ENCODE assay signal across 16 cellular contexts in genomic region chr16:75121949-75122568, GRCh38. TPM values are rescaled to one million over a fixed set of nuclear protein-coding genes. Genes with fewer than 3 reads are reported as not detected.
DNase-seq lines count a peak whose midpoint lies in the region; ATAC-seq, FAIRE-seq and TF ChIP-seq lines count a peak whose summit lies in the region.
"Had no signal": no experiment of that assay in that cellular context is flagged by ENCODE, and none has a peak within 500 bp of the region (broad histone marks: within the 10 kb centered on the region; RNA-seq: fewer than 3 reads in every experiment).

No MANE protein-coding gene starts in this region.

- 80% methylated on average over 6 of the region's 6 CpGs for WGBS in GM12878 (ENCODE audit: insufficient coverage, insufficient replicate concordance, low lambda C conversion rate, missing lambda C conversion rate)
- whole genome bisulfite sequencing in mesendoderm (ENCODE audit: extremely low coverage, insufficient coverage, low lambda C conversion rate) = no CpG with 5 or more reads among the region's 6 CpGs

- no peak for TF ChIP-seq CTCF in HEK293 (tag by site-specific recombination; IDR thresholded peaks at IDR 0.05)
- TF ChIP-seq CTCF in GM12878 (IDR thresholded peaks at IDR 0.05 in 2 of 3, conservative IDR thresholded peaks at IDR 0.05 in 1 of 3; ENCODE audit: control insufficient read depth in 2 of 3, extremely low read depth in 1 of 3, insufficient read depth in 1 of 3, low read depth in 3 of 3, low read length in 3 of 3) = no peak

- H3K79me2 ChIP-seq in GM12878 (ENCODE audit: control insufficient read depth, insufficient read depth, low read length) = no peaks in the 10 kb centered on the region
- no peaks in the 10 kb centered on the region for H3K79me2 ChIP-seq in mesendoderm (ENCODE audit: control insufficient read depth, insufficient read depth, low read length)

- H2AK5ac ChIP-seq in mesendoderm (ENCODE audit: low read length) = no peak overlapping the region

- H2BK120ac ChIP-seq in mesendoderm (ENCODE audit: low read depth, low read length) = no peak overlapping the region

- H3K4me1 ChIP-seq in HEK293 (ENCODE audit: control insufficient read depth, insufficient read depth, low read length) = no peaks in the 10 kb centered on the region
- H3K4me1 ChIP-seq in GM12878 (ENCODE audit: control insufficient read depth, insufficient read depth, low read length) = no peaks in the 10 kb centered on the region
- H3K4me1 ChIP-seq in mesendoderm (ENCODE audit: control insufficient read depth, low read depth, low read length) = peaks cover 5% of the 10 kb centered on the region

- POLR2A ChIA-PET in HEK293 (lab: Yijun Ruan, JAX) = no interaction called here
- POLR2A ChIA-PET in GM12878 (lab: Charles Lee) = no interaction called here

- intact Hi-C loops in GM12878 (cut with micrococcal nuclease; ENCODE audit: unreplicated experiment) = no loop called here

- H3K4ac ChIP-seq in mesendoderm (ENCODE audit: low read depth, low read length) = no peak overlapping the region

- ATAC-seq in GM12878 (no peak), GM21529 (IDR thresholded peaks at IDR 0.05; ENCODE audit: unreplicated experiment) (no peak), GM18870 (IDR thresholded peaks at IDR 0.05; ENCODE audit: unreplicated experiment) (no peak)
- ATAC-seq in stimulated activated effector memory CD8-positive, alpha-beta T cell treated with anti-CD3 and anti-CD28 coated beads, Interleukin-12 subunit alpha, Interleukin-12 subunit beta, amount 100 ng/mL, for 72 hours = no peak

- no peak overlapping the region for H3K23ac ChIP-seq in mesendoderm (ENCODE audit: low read length)

- H3K4me1 Mint-ChIP-seq in stimulated activated effector memory CD8-positive, alpha-beta T cell treated with anti-CD3 and anti-CD28 coated beads, Interleukin-12 subunit alpha, Interleukin-12 subunit beta, amount 100 ng/mL, for 72 hours = no peaks in the 10 kb centered on the region
- H3K4me1 Mint-ChIP-seq: B cell had no signal

- TF ChIP-seq EP300 in GM12878 (IDR thresholded peaks at IDR 0.05; ENCODE audit: borderline replicate concordance in 1 of 2, control insufficient read depth in 1 of 2, low read depth in 2 of 2, low read length in 2 of 2) = no peak

- H3K36me3 Mint-ChIP-seq in stimulated activated effector memory CD8-positive, alpha-beta T cell treated with anti-CD3 and anti-CD28 coated beads, Interleukin-12 subunit alpha, Interleukin-12 subunit beta, amount 100 ng/mL, for 72 hours = no peaks in the 10 kb centered on the region

- DNase-seq in GM12878 (ENCODE audit: low read depth, low spot score) (no peak), erythroblast (lab: John Stamatoyannopoulos, UW) (peak; percentile 36 to 46), mesendoderm (no peak)
- no peak for DNase-seq in stimulated activated effector memory CD8-positive, alpha-beta T cell treated with anti-CD3 and anti-CD28 coated beads, Interleukin-12 subunit alpha, Interleukin-12 subunit beta, amount 100 ng/mL, for 72 hours (ENCODE audit: low spot score in 2 of 2)
- DNase-seq: C1 segment of cervical spinal cord; Calu3; CD4-positive, alpha-beta T cell; DMS153; IMR-90 had no signal

- no peak overlapping the region for H3K27ac Mint-ChIP-seq in stimulated activated effector memory CD8-positive, alpha-beta T cell treated with anti-CD3 and anti-CD28 coated beads, Interleukin-12 subunit alpha, Interleukin-12 subunit beta, amount 100 ng/mL, for 72 hours
- H3K27ac Mint-ChIP-seq: B cell; CD4-positive, alpha-beta T cell had no signal

- TF ChIP-seq POLR2A in GM12878 (IDR thresholded peaks at IDR 0.05; ENCODE audit: low read depth, low read length) = no peak
- TF ChIP-seq POLR2A in erythroblast (IDR thresholded peaks at IDR 0.05; ENCODE audit: low read length) = no peak

- no peaks in the 10 kb centered on the region for H3K9me3 ChIP-seq in HEK293 (ENCODE audit: control insufficient read depth, insufficient read depth, low read depth, low read length)
- H3K9me3 ChIP-seq in GM12878 (replicated peaks; ENCODE audit: control insufficient read depth, insufficient read depth, low read length) = peaks cover 3% of the 10 kb centered on the region; the same call in 2 of the 3 replicates

- peaks cover 4% of the 10 kb centered on the region for H3K9me3 Mint-ChIP-seq in stimulated activated effector memory CD8-positive, alpha-beta T cell treated with anti-CD3 and anti-CD28 coated beads, Interleukin-12 subunit alpha, Interleukin-12 subunit beta, amount 100 ng/mL, for 72 hours

- H2AFZ ChIP-seq in GM12878 (ENCODE audit: control insufficient read depth, low read depth, low read length) = no peak overlapping the region

- CTCF ChIA-PET in HEK293 (lab: Yijun Ruan, JAX) = interaction anchor here (1.9 to 2.1 kb wide), 2 partner anchors 11 to 259 kb away, joined by 5 to 14 read pairs; no protein-coding TSS in a partner anchor
- CTCF ChIA-PET in GM12878 (lab: Yijun Ruan, JAX) = interaction anchor here (0.9 to 4.6 kb wide), 2 partner anchors 11 to 259 kb away, joined by 4 to 23 read pairs; no protein-coding TSS in a partner anchor

- TF ChIP-seq RAD21 in GM12878 (IDR thresholded peaks at IDR 0.05; ENCODE audit: insufficient read depth, low read depth, low read length) = no peak

- no peak overlapping the region for H2BK5ac ChIP-seq in mesendoderm (ENCODE audit: low read length)

- H3K18ac ChIP-seq in mesendoderm (ENCODE audit: low read length) = no peak overlapping the region

- no peak overlapping the region for H2BK15ac ChIP-seq in mesendoderm (replicated peaks; ENCODE audit: low read depth)

- no peaks in the 10 kb centered on the region for H4K20me1 ChIP-seq in GM12878 (ENCODE audit: control insufficient read depth, insufficient read depth)

- no peak overlapping the region for H4K5ac ChIP-seq in mesendoderm (ENCODE audit: low read length)

- H3K4me3 ChIP-seq in HEK293 (ENCODE audit: low read depth, low read length) = no peak overlapping the region
- H3K4me3 ChIP-seq in GM12878 = no peak overlapping the region
- peak overlapping the region; percentile 23 for H3K4me3 ChIP-seq in mesendoderm (ENCODE audit: low read length)

- RAD21 ChIA-PET in GM12878 (lab: Charles Lee; ENCODE audit: unreplicated experiment) = interaction anchor here (1.4 kb wide), 1 partner anchor 11 kb away, joined by 5 read pairs; no protein-coding TSS in a partner anchor

- no peak for FAIRE-seq in GM12878 (lab: Jason Lieb, UNC)
- FAIRE-seq: A204.1, GM19239 had no signal

- SMC1A ChIA-PET in GM12878 (lab: Charles Lee; ENCODE audit: uncharacterized antibody, unreplicated experiment) = interaction anchor here (1.7 kb wide), 1 partner anchor 10 kb away, joined by 5 read pairs; no protein-coding TSS in a partner anchor

- no peaks in the 10 kb centered on the region for H3K79me1 ChIP-seq in mesendoderm (ENCODE audit: low read length)

- in situ Hi-C loops in GM12878 (cut with MboI) = no loop called here

- no peak overlapping the region for H3K4me2 ChIP-seq in GM12878 (ENCODE audit: control insufficient read depth, insufficient read depth)
- no peak overlapping the region for H3K4me2 ChIP-seq in mesendoderm (ENCODE audit: low read length)
- H3K4me2 ChIP-seq: KMS-11 had no signal

- no peak overlapping the region for H3K9ac ChIP-seq in GM12878 (ENCODE audit: control insufficient read depth, insufficient read depth, low read length)
- no peak overlapping the region for H3K9ac ChIP-seq in mesendoderm (ENCODE audit: low read length)
- H3K9ac ChIP-seq: KMS-11 had no signal

- H4K8ac ChIP-seq in mesendoderm (ENCODE audit: low read depth, low read length) = no peak overlapping the region

- H3K4me3 Mint-ChIP-seq in stimulated activated effector memory CD8-positive, alpha-beta T cell treated with anti-CD3 and anti-CD28 coated beads, Interleukin-12 subunit alpha, Interleukin-12 subunit beta, amount 100 ng/mL, for 72 hours = no peak overlapping the region
- H3K4me3 Mint-ChIP-seq: B cell; CD4-positive, alpha-beta T cell had no signal

- no TSS peak for BruUV-seq in GM12878 (replicated peaks; lab: Mats Ljungman, UMichigan)

- H3K36me3 ChIP-seq in HEK293 (ENCODE audit: control insufficient read depth in 2 of 2, insufficient read depth in 1 of 2, low read length in 2 of 2) = no peaks in the 10 kb centered on the region
- H3K36me3 ChIP-seq in GM12878 (ENCODE audit: control insufficient read depth in 2 of 2, insufficient read depth in 2 of 2, low read length in 1 of 2) = no peaks in the 10 kb centered on the region
- H3K36me3 ChIP-seq in mesendoderm (ENCODE audit: control insufficient read depth, insufficient read depth, low read length) = no peaks in the 10 kb centered on the region

- H3K56ac ChIP-seq in mesendoderm (ENCODE audit: low read length) = no peak overlapping the region

- H3K27me3 ChIP-seq in GM12878 (replicated peaks in 1 of 2; ENCODE audit: control insufficient read depth in 2 of 2, insufficient read depth in 2 of 2, low read length in 1 of 2) (no peaks in the 10 kb centered on the region), mesendoderm (ENCODE audit: insufficient read depth, low read length, poor library complexity) (no peaks in the 10 kb centered on the region)

- H3K27ac ChIP-seq in HEK293 (ENCODE audit: extremely low read depth, low read depth, low read length) (no peak overlapping the region), GM12878 (ENCODE audit: control insufficient read depth, insufficient read depth) (no peak overlapping the region), mesendoderm (ENCODE audit: low read depth, low read length) (no peak overlapping the region)
- H3K27ac ChIP-seq: KMS-11 had no signal

RNA-seq across cellular contexts. Expression of gene LDHD, which starts 5.5 kb away (rescaled TPM):
- total RNA-seq in GM12878 (2013; cell fraction: nucleolus; rRNA removed) = not detected in 2 replicates
- total RNA-seq in GM12878 (2014; rRNA removed) = not detected in 2 replicates
- total RNA-seq in GM12878 (2014; rRNA removed; fragmentation: Illumina TruSeq; extraction: Trizol) = not detected in 2 replicates
- total RNA-seq in GM12878 (2021) = 0.10 TPM in 1 of 2 replicates, not detected in the other
- not detected for polyA plus RNA-seq in GM12878 (2011; ENCODE audit: low read depth)
- polyA plus RNA-seq in GM12878 (2011; rRNA removed) = not detected in 2 replicates
- polyA plus RNA-seq in GM12878 (2011; cell fraction: cytosol; rRNA removed) = not detected in 2 replicates
- polyA plus RNA-seq in GM12878 (2011; cell fraction: nucleus; rRNA removed) = not detected in 2 replicates
- not detected in 2 replicates for polyA plus RNA-seq in GM12878 (2012)
- polyA plus RNA-seq in GM12878 (2014; fragmentation: Illumina TruSeq; extraction: Trizol) = not detected in 2 replicates
- polyA plus RNA-seq in GM12878 (2014; fragmentation: Nextera tagmentation; extraction: Ambion mirVana) = not detected
- polyA plus RNA-seq in GM12878 (2014; rRNA removed) = 0.04 and 0.12 TPM in 2 replicates
- polyA plus RNA-seq in GM12878 (2016; fragmentation: Nextera tagmentation; extraction: Ambion mirVana) = not detected
- not detected in 2 replicates for polyA minus RNA-seq in GM12878 (2011; rRNA and poly(A)+ RNA removed)
- polyA minus RNA-seq in GM12878 (2011; cell fraction: cytosol; rRNA and poly(A)+ RNA removed) = not detected in 2 replicates
- not detected in 2 replicates for polyA minus RNA-seq in GM12878 (2011; cell fraction: nucleus; rRNA and poly(A)+ RNA removed)
- polyA plus RNA-seq in mesendoderm (2013, experiment 1 of 2) = 0.32 TPM
- 0.35 TPM for polyA plus RNA-seq in mesendoderm (2013, experiment 2 of 2)
- total RNA-seq: B cell; CD4-positive, alpha-beta T cell had no signal

RNA-seq across cellular contexts. Expression of gene ZFP1, which starts 26.3 kb away (rescaled TPM):
- 17.0 and 17.3 TPM in 2 replicates for total RNA-seq in GM12878 (2013; cell fraction: nucleolus; rRNA removed)
- total RNA-seq in GM12878 (2014; rRNA removed) = 12.8 and 15.1 TPM in 2 replicates
- total RNA-seq in GM12878 (2014; rRNA removed; fragmentation: Illumina TruSeq; extraction: Trizol) = 15.3 and 15.5 TPM in 2 replicates
- 13.5 and 14.5 TPM in 2 replicates for total RNA-seq in GM12878 (2021)
- polyA plus RNA-seq in GM12878 (2011; ENCODE audit: low read depth) = 3.3 TPM
- polyA plus RNA-seq in GM12878 (2011; rRNA removed) = 16.4 and 21.8 TPM in 2 replicates
- 6.4 and 6.8 TPM in 2 replicates for polyA plus RNA-seq in GM12878 (2011; cell fraction: cytosol; rRNA removed)
- polyA plus RNA-seq in GM12878 (2011; cell fraction: nucleus; rRNA removed) = 4.7 and 5.4 TPM in 2 replicates
- 7.7 and 10.3 TPM in 2 replicates for polyA plus RNA-seq in GM12878 (2012)
- 12.4 and 14.1 TPM in 2 replicates for polyA plus RNA-seq in GM12878 (2014; fragmentation: Illumina TruSeq; extraction: Trizol)
- polyA plus RNA-seq in GM12878 (2014; fragmentation: Nextera tagmentation; extraction: Ambion mirVana) = 1 to 10 TPM; 3.5 to 3.6 TPM
- 4.9 and 6.4 TPM in 2 replicates for polyA plus RNA-seq in GM12878 (2014; rRNA removed)
- 10 to 100 TPM; 14.9 to 17.6 TPM for polyA plus RNA-seq in GM12878 (2016; fragmentation: Nextera tagmentation; extraction: Ambion mirVana)
- polyA minus RNA-seq in GM12878 (2011; rRNA and poly(A)+ RNA removed) = 12.1 and 13.2 TPM in 2 replicates
- polyA minus RNA-seq in GM12878 (2011; cell fraction: cytosol; rRNA and poly(A)+ RNA removed) = 9.6 and 10.6 TPM in 2 replicates
- 3.2 and 4.0 TPM in 2 replicates for polyA minus RNA-seq in GM12878 (2011; cell fraction: nucleus; rRNA and poly(A)+ RNA removed)
- 5.9 TPM for polyA plus RNA-seq in mesendoderm (2013, experiment 1 of 2)
- polyA plus RNA-seq in mesendoderm (2013, experiment 2 of 2) = 5.5 TPM

Comparison
In these comparisons a context has a peak if more than half of its experiments do, and no peak if none do; other contexts are left out.
1. DNase-seq: peak in erythroblast (2 of 2); none in GM12878 (single experiment), mesendoderm (single experiment) and stimulated activated effector memory CD8-positive, alpha-beta T cell treated with anti-CD3 and anti-CD28 coated beads, Interleukin-12 subunit alpha, Interleukin-12 subunit beta, amount 100 ng/mL, for 72 hours (0 of 2).